18 cellular contexts compared by ENCODE assay signal in the genomic region with DNA sequence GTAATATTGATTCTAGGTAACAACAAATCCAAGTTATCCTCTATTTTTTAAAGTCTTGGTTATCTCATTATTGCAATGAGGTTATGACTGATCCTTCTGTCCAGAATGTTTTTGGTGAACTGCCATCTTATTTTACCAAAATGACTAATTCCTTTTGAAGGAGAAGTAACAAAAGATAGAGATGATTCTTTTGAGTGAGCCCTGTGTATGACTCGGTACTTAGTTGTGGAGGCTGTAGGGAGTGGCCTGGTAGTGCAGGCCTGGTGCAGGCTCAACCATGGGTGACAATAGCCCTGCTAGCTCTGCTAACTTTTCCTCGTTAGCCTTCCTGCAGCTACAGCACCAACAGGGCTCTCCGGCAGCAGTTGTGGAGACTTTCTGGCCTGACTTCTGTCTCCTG.
A peak's percentile ranks its signal among the peaks of the same experiment; 100 is the strongest.
DNase-seq lines count a peak whose midpoint lies in the region; ATAC-seq and TF ChIP-seq lines count a peak whose summit lies in the region.
"Had no signal": no experiment of that assay in that cellular context is flagged by ENCODE, and none has a peak within 500 bp of the region (broad histone marks: within the 10 kb centered on the region; RNA-seq: fewer than 3 reads in every experiment).

No MANE protein-coding gene starts in this region.

- H3K4me3 ChIP-seq in AG10803 (ENCODE audit: low read length) (no peak overlapping the region), neural progenitor cell (no peak overlapping the region)
- no peak overlapping the region for H3K4me3 ChIP-seq in CD8-positive, alpha-beta T cell (ENCODE audit: low read depth, low read length)

- peaks cover 29% of the 10 kb centered on the region for H3K4me1 Mint-ChIP-seq in activated CD4-positive, alpha-beta T cell treated with anti-CD3 and anti-CD28 coated beads for 36 hours
- H3K4me1 Mint-ChIP-seq in activated CD4-positive, alpha-beta T cell treated with anti-CD3 and anti-CD28 coated beads, Interleukin-2, amount 10 ng/mL, durations not matched to agents 7 days and 5 days = peaks cover 23% of the 10 kb centered on the region
- H3K4me1 Mint-ChIP-seq in activated B cell treated with CpG ODN at 0.5 μM for 24 hours (peaks cover 6% of the 10 kb centered on the region), neural progenitor cell (peaks cover 15% of the 10 kb centered on the region), natural killer cell (peaks cover 16 to 24% of the 10 kb centered on the region in 2 donors)
- peaks cover 20% of the 10 kb centered on the region for H3K4me1 Mint-ChIP-seq in CD8-positive, alpha-beta T cell (ENCODE audit: low read depth)

- H4K20me1 ChIP-seq in neural progenitor cell (ENCODE audit: low read depth) = no peaks in the 10 kb centered on the region

- no peak overlapping the region for H3K4me2 ChIP-seq in neural progenitor cell

- no peaks in the 10 kb centered on the region for H3K27me3 ChIP-seq in neural progenitor cell
- H3K27me3 ChIP-seq in CD8-positive, alpha-beta T cell (ENCODE audit: insufficient read depth, low read length) = no peaks in the 10 kb centered on the region

- intact Hi-C loops in activated CD4-positive, alpha-beta T cell treated with anti-CD3 and anti-CD28 coated beads for 36 hours (cut with DNase I, micrococcal nuclease) = no loop called here
- intact Hi-C loops in activated B cell treated with CpG ODN at 0.5 μM for 24 hours (cut with micrococcal nuclease) (no loop called here), natural killer cell (cut with micrococcal nuclease) (no loop called here)
- intact Hi-C loops in CD8-positive, alpha-beta T cell (cut with DNase I, micrococcal nuclease) = no loop called here

- no peak for DNase-seq in activated CD4-positive, alpha-beta T cell treated with anti-CD3 and anti-CD28 coated beads for 36 hours
- DNase-seq in activated CD4-positive, alpha-beta T cell treated with anti-CD3 and anti-CD28 coated beads, Interleukin-2, amount 10 ng/mL, durations not matched to agents 7 days and 5 days = no peak
- peak; percentile 14 for DNase-seq in AG10803 (ENCODE audit: low read depth)
- no peak for DNase-seq in activated B cell treated with CpG ODN at 0.5 μM for 24 hours
- DNase-seq in neural progenitor cell (ENCODE audit: low spot score) = no peak
- DNase-seq in natural killer cell = no peak
- no peak for DNase-seq in CD8-positive, alpha-beta T cell
- DNase-seq in NCI-H1694 treated with DMSO at 0.1 percent for 48 hours (lab: John Stamatoyannopoulos, UW) = no peak
- DNase-seq: C1 segment of cervical spinal cord, EL, H7, Kasumi-1, NCI-H187 treated with DMSO at 0.1 percent for 48 hours, NCI-H446, NCI-H69, SHP77 treated with DMSO at 0.1 percent for 48 hours had no signal

- H3K4me3 Mint-ChIP-seq in activated CD4-positive, alpha-beta T cell treated with anti-CD3 and anti-CD28 coated beads for 36 hours = no peak overlapping the region
- no peak overlapping the region for H3K4me3 Mint-ChIP-seq in activated CD4-positive, alpha-beta T cell treated with anti-CD3 and anti-CD28 coated beads, Interleukin-2, amount 10 ng/mL, durations not matched to agents 7 days and 5 days
- H3K4me3 Mint-ChIP-seq in activated B cell treated with CpG ODN at 0.5 μM for 24 hours (no peak overlapping the region), neural progenitor cell (no peak overlapping the region), natural killer cell (no peak overlapping the region)
- no peak overlapping the region for H3K4me3 Mint-ChIP-seq in CD8-positive, alpha-beta T cell
- H3K4me3 Mint-ChIP-seq: IgD-negative memory B cell had no signal

- peaks cover 5% of the 10 kb centered on the region for H3K27me3 Mint-ChIP-seq in activated CD4-positive, alpha-beta T cell treated with anti-CD3 and anti-CD28 coated beads for 36 hours
- no peaks in the 10 kb centered on the region for H3K27me3 Mint-ChIP-seq in activated CD4-positive, alpha-beta T cell treated with anti-CD3 and anti-CD28 coated beads, Interleukin-2, amount 10 ng/mL, durations not matched to agents 7 days and 5 days
- no peaks in the 10 kb centered on the region for H3K27me3 Mint-ChIP-seq in activated B cell treated with CpG ODN at 0.5 μM for 24 hours
- peaks cover 3% of the 10 kb centered on the region for H3K27me3 Mint-ChIP-seq in neural progenitor cell (ENCODE audit: insufficient read depth, low read depth)
- no peaks in the 10 kb centered on the region for H3K27me3 Mint-ChIP-seq in natural killer cell (ENCODE audit: low read depth in 2 of 2)
- no peaks in the 10 kb centered on the region for H3K27me3 Mint-ChIP-seq in CD8-positive, alpha-beta T cell (ENCODE audit: low read depth)

- H3K9me3 Mint-ChIP-seq in activated CD4-positive, alpha-beta T cell treated with anti-CD3 and anti-CD28 coated beads for 36 hours (ENCODE audit: low read depth) = no peaks in the 10 kb centered on the region
- peaks cover 11% of the 10 kb centered on the region for H3K9me3 Mint-ChIP-seq in activated CD4-positive, alpha-beta T cell treated with anti-CD3 and anti-CD28 coated beads, Interleukin-2, amount 10 ng/mL, durations not matched to agents 7 days and 5 days
- H3K9me3 Mint-ChIP-seq in activated B cell treated with CpG ODN at 0.5 μM for 24 hours (peaks cover 11% of the 10 kb centered on the region), neural progenitor cell (peaks cover 5% of the 10 kb centered on the region), natural killer cell (no peaks in the 10 kb centered on the region)
- H3K9me3 Mint-ChIP-seq in CD8-positive, alpha-beta T cell = peaks cover 8% of the 10 kb centered on the region

- H2AFZ ChIP-seq in neural progenitor cell (replicated peaks) = peak overlapping the region; percentile 34

- no peak overlapping the region for H3K9ac ChIP-seq in neural progenitor cell

- H3K36me3 Mint-ChIP-seq in activated CD4-positive, alpha-beta T cell treated with anti-CD3 and anti-CD28 coated beads for 36 hours (ENCODE audit: low read depth) = no peaks in the 10 kb centered on the region
- peaks cover 3% of the 10 kb centered on the region for H3K36me3 Mint-ChIP-seq in activated CD4-positive, alpha-beta T cell treated with anti-CD3 and anti-CD28 coated beads, Interleukin-2, amount 10 ng/mL, durations not matched to agents 7 days and 5 days (ENCODE audit: low read depth)
- H3K36me3 Mint-ChIP-seq in activated B cell treated with CpG ODN at 0.5 μM for 24 hours (ENCODE audit: low read depth) (no peaks in the 10 kb centered on the region), neural progenitor cell (no peaks in the 10 kb centered on the region), natural killer cell (no peaks in the 10 kb centered on the region)
- no peaks in the 10 kb centered on the region for H3K36me3 Mint-ChIP-seq in CD8-positive, alpha-beta T cell
- H3K36me3 Mint-ChIP-seq: IgD-negative memory B cell had no signal

- H3F3A ChIP-seq in neural progenitor cell (ENCODE audit: low read depth) = no peaks in the 10 kb centered on the region

- TF ChIP-seq CTCF in AG10803 (conservative IDR thresholded peaks at IDR 0.05; ENCODE audit: low read length) (no peak), activated B cell treated with CpG ODN at 0.5 μM for 24 hours (IDR thresholded peaks at IDR 0.05) (no peak), neural progenitor cell (IDR thresholded peaks at IDR 0.05) (no peak), natural killer cell (IDR thresholded peaks at IDR 0.05) (no peak)
- TF ChIP-seq CTCF in CD8-positive, alpha-beta T cell (IDR thresholded peaks at IDR 0.05) = no peak

- no peaks in the 10 kb centered on the region for H3K36me3 ChIP-seq in neural progenitor cell
- H3K36me3 ChIP-seq in CD8-positive, alpha-beta T cell (ENCODE audit: insufficient read depth, low read length) = no peaks in the 10 kb centered on the region

- POLR2A ChIA-PET in activated CD4-positive, alpha-beta T cell treated with anti-CD3 and anti-CD28 coated beads for 36 hours (lab: Charles Lee) = interaction anchor here (0.6 kb wide), 1 partner anchor 10 kb away, joined by 3 read pairs; no protein-coding TSS in a partner anchor
- POLR2A ChIA-PET in activated CD4-positive, alpha-beta T cell treated with anti-CD3 and anti-CD28 coated beads, Interleukin-2, amount 10 ng/mL, durations not matched to agents 7 days and 5 days (lab: Charles Lee) = no interaction called here
- POLR2A ChIA-PET in activated B cell treated with CpG ODN at 0.5 μM for 24 hours (lab: Charles Lee) = no interaction called here
- POLR2A ChIA-PET in CD8-positive, alpha-beta T cell (lab: Charles Lee) = no interaction called here

- H3K9me3 ChIP-seq in neural progenitor cell (ENCODE audit: low read depth) = no peaks in the 10 kb centered on the region
- H3K9me3 ChIP-seq in CD8-positive, alpha-beta T cell (ENCODE audit: low read length) = no peaks in the 10 kb centered on the region

- CTCF ChIA-PET in activated CD4-positive, alpha-beta T cell treated with anti-CD3 and anti-CD28 coated beads for 36 hours (lab: Charles Lee) = interaction anchor here (0.6 kb wide), 1 partner anchor 39 kb away, joined by 3 read pairs; no protein-coding TSS in a partner anchor
- CTCF ChIA-PET in activated CD4-positive, alpha-beta T cell treated with anti-CD3 and anti-CD28 coated beads, Interleukin-2, amount 10 ng/mL, durations not matched to agents 7 days and 5 days (lab: Charles Lee) = no interaction called here
- CTCF ChIA-PET in activated B cell treated with CpG ODN at 0.5 μM for 24 hours (lab: Charles Lee) = no interaction called here
- CTCF ChIA-PET in CD8-positive, alpha-beta T cell (lab: Charles Lee) = no interaction called here

- ATAC-seq in activated CD4-positive, alpha-beta T cell treated with anti-CD3 and anti-CD28 coated beads for 36 hours = peak; percentile 71
- ATAC-seq in activated B cell treated with CpG ODN at 0.5 μM for 24 hours (ENCODE audit: low read depth) (peak; percentile 37), natural killer cell (no peak)
- ATAC-seq in CD8-positive, alpha-beta T cell = no peak

- H3K4me1 ChIP-seq in neural progenitor cell = no peaks in the 10 kb centered on the region
- peaks cover 18% of the 10 kb centered on the region for H3K4me1 ChIP-seq in CD8-positive, alpha-beta T cell (ENCODE audit: insufficient read depth, low read length)

- H3K27ac ChIP-seq in neural progenitor cell = no peak overlapping the region
- H3K27ac ChIP-seq in CD8-positive, alpha-beta T cell (ENCODE audit: low read depth, low read length) = no peak overlapping the region
- H3K27ac ChIP-seq: 22Rv1 had no signal

- H3K27ac Mint-ChIP-seq in activated CD4-positive, alpha-beta T cell treated with anti-CD3 and anti-CD28 coated beads for 36 hours = no peak overlapping the region
- no peak overlapping the region for H3K27ac Mint-ChIP-seq in activated CD4-positive, alpha-beta T cell treated with anti-CD3 and anti-CD28 coated beads, Interleukin-2, amount 10 ng/mL, durations not matched to agents 7 days and 5 days
- no peak overlapping the region for H3K27ac Mint-ChIP-seq in activated B cell treated with CpG ODN at 0.5 μM for 24 hours
- no peak overlapping the region for H3K27ac Mint-ChIP-seq in neural progenitor cell
- no peak overlapping the region for H3K27ac Mint-ChIP-seq in natural killer cell
- no peak overlapping the region for H3K27ac Mint-ChIP-seq in CD8-positive, alpha-beta T cell

- H3K79me2 ChIP-seq in neural progenitor cell (ENCODE audit: low read depth) = no peaks in the 10 kb centered on the region

Comparison
In these comparisons a context has a peak if more than half of its experiments do, and no peak if none do; other contexts are left out.
1. ATAC-seq: peak in activated CD4-positive, alpha-beta T cell treated with anti-CD3 and anti-CD28 coated beads for 36 hours (single experiment) and activated B cell treated with CpG ODN at 0.5 μM for 24 hours (single experiment); none in natural killer cell (0 of 3) and CD8-positive, alpha-beta T cell (single experiment).